1 cellular context compared by ENCODE assay signal in genomic region chr7:74070619-74070920, GRCh38.
TF ChIP-seq lines count a peak whose summit lies in the region.

No MANE protein-coding gene starts in this region.

TF ChIP-seq in HepG2, 621 proteins besides CTCF, POLR2A, EP300 and RAD21:
- TF ChIP-seq ZNF414 (CRISPR knock-in tag; IDR thresholded peaks at IDR 0.05) (no peak), CSRNP2 (CRISPR knock-in tag; conservative IDR thresholded peaks at IDR 0.05; ENCODE audit: low read depth) (no peak), ATF2 (CRISPR knock-in tag; IDR thresholded peaks at IDR 0.05) (no peak)
